13 cellular contexts compared by ENCODE assay signal in the genomic region with DNA sequence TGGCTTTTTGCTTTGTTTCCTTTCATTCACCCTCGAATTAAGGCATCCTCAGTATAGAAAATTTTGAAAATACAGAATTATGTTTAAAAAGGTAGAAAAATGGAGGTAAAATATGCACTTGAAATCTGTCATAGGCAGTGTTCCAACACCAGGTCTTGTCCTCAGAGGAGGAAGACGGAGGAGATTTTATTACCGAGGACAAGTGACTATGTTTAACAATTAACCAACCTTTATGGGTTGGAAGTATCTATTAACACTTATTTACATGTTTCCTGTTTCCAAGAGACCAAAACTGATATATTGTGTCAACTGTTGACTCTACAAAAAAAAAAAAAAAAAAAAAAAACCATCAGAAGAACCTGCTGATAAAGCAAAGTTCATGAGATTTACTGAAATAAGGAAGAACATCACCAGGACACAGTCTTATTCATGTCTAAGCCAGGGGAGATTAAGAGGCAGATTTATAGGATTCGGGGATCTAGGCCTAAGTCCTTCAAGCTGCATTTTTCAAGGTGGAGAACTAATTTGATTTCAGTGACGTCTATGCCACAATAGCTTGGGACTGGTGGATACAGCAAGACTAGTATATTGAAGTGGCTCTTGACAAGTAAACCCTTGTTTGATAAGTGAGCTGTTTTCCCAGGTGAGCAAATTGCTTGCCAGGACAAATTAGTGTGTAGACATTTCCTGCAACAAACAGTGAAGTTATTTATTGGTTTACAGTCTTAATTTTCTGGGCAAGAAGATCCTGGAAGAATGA.
DNase-seq lines count a peak whose midpoint lies in the region; ATAC-seq and TF ChIP-seq lines count a peak whose summit lies in the region.
"Had no signal": no experiment of that assay in that cellular context is flagged by ENCODE, and none has a peak within 500 bp of the region (broad histone marks: within the 10 kb centered on the region; RNA-seq: fewer than 3 reads in every experiment).

No MANE protein-coding gene starts in this region.

- no peak for TF ChIP-seq CTCF in prostate gland (IDR thresholded peaks at IDR 0.05)

- H3K9me3 Mint-ChIP-seq in immature natural killer cell, result peaks cover 0 to 3% (median 0%) of the 10 kb centered on the region in 6 donors

- DNase-seq in DMS153 (lab: John Stamatoyannopoulos, UW), result peak; percentile 71
- peak; percentile 72 for DNase-seq in NCI-H345 (lab: John Stamatoyannopoulos, UW)
- DNase-seq in prostate gland (ENCODE audit: low spot score), result no peak
- DNase-seq in immature natural killer cell, result no peak
- DNase-seq in epidermal melanocyte (ENCODE audit: insufficient read length, low spot score), result no peak
- no peak for DNase-seq in ecto neural progenitor cell (ENCODE audit: low spot score)
- DNase-seq: CD4-positive, alpha-beta memory T cell; cerebellar nuclear complex; T-helper 9 cell had no signal

- TF ChIP-seq POLR2A in prostate gland (IDR thresholded peaks at IDR 0.05), result no peak

- peaks cover 3 to 11% (median 5%) of the 10 kb centered on the region in 3 donors for H3K27me3 Mint-ChIP-seq in immature natural killer cell (ENCODE audit: low read depth in 3 of 3)

- H3K4me3 Mint-ChIP-seq in immature natural killer cell, result no peak overlapping the region
- H3K4me3 Mint-ChIP-seq: CD4-positive, alpha-beta memory T cell had no signal

- H3K27ac ChIP-seq in duodenal mucosa (ENCODE audit: low read depth, low read length) (peak overlapping the region; percentile 90), prostate gland (peak overlapping the region; percentile 79 to 82)

- H3K9me3 ChIP-seq in duodenal mucosa (ENCODE audit: control insufficient read depth in 1 of 2, low read length in 2 of 2) (no peaks in the 10 kb centered on the region), prostate gland (no peaks in the 10 kb centered on the region)
- H3K9me3 ChIP-seq: HAP-1 had no signal

- H3K4me3 ChIP-seq in duodenal mucosa (ENCODE audit: low read depth in 1 of 2, low read length in 2 of 2) (peak overlapping the region; percentile 72 to 75), prostate gland (peak overlapping the region in 1 of 2 donors; percentile 14)
- H3K4me3 ChIP-seq: HAP-1 had no signal

- peaks cover 4 to 28% of the 10 kb centered on the region in 2 donors for H3K36me3 ChIP-seq in duodenal mucosa (ENCODE audit: control insufficient read depth in 1 of 2, insufficient read depth in 2 of 2, low read length in 2 of 2)
- no peaks in the 10 kb centered on the region for H3K36me3 ChIP-seq in prostate gland
- H3K36me3 ChIP-seq: HAP-1 had no signal

- H3K9ac ChIP-seq in duodenal mucosa (ENCODE audit: low read depth in 1 of 2, low read length in 2 of 2), result peak overlapping the region; percentile 75 to 81
- H3K9ac ChIP-seq: parathyroid adenoma had no signal

- no peak overlapping the region for H3K27ac Mint-ChIP-seq in immature natural killer cell
- H3K27ac Mint-ChIP-seq: CD4-positive, alpha-beta memory T cell had no signal

- 38% methylated on average over 5 of the region's 5 CpGs for WGBS in prostate gland

- H3K4me1 ChIP-seq in duodenal mucosa (ENCODE audit: control insufficient read depth in 1 of 2, insufficient read depth in 2 of 2, low read length in 2 of 2) (peaks cover 42 to 43% of the 10 kb centered on the region in 2 donors), prostate gland (replicated peaks) (peaks cover 21% of the 10 kb centered on the region)
- H3K4me1 ChIP-seq: HAP-1 had no signal

- no peak for ATAC-seq in GM18873 (IDR thresholded peaks at IDR 0.05; ENCODE audit: low FRiP score, unreplicated experiment)

- H3K36me3 Mint-ChIP-seq in immature natural killer cell, result no peaks in the 10 kb centered on the region
- H3K36me3 Mint-ChIP-seq: CD4-positive, alpha-beta memory T cell had no signal

- H3K27me3 ChIP-seq in duodenal mucosa (ENCODE audit: control insufficient read depth in 1 of 2, insufficient read depth in 2 of 2, low read length in 2 of 2) (no peaks in the 10 kb centered on the region), prostate gland (replicated peaks; ENCODE audit: insufficient read depth) (no peaks in the 10 kb centered on the region)

- intact Hi-C loops in prostate gland (cut with DNase I), result loop anchor here (5.0 kb wide), 1 partner anchor 87 kb away; no protein-coding TSS in a partner anchor

- no peaks in the 10 kb centered on the region for H3K4me1 Mint-ChIP-seq in immature natural killer cell
- H3K4me1 Mint-ChIP-seq: CD4-positive, alpha-beta memory T cell had no signal

Comparison
In these comparisons a context has a peak if more than half of its experiments do, and no peak if none do; other contexts are left out.
1. DNase-seq: peak in DMS153 (single experiment) and NCI-H345 (single experiment); none in prostate gland (single experiment), immature natural killer cell (0 of 3), epidermal melanocyte (single experiment) and ecto neural progenitor cell (single experiment).